Comparison of ENCODE assay signal across 12 cellular contexts in genomic region chr15:41511331-41512077, GRCh38. TPM values are rescaled to one million over a fixed set of nuclear protein-coding genes. Genes with fewer than 3 reads are reported as not detected.
DNase-seq lines count a peak whose midpoint lies in the region; ATAC-seq and TF ChIP-seq lines count a peak whose summit lies in the region.
"Had no signal": no experiment of that assay in that cellular context is flagged by ENCODE, and none has a peak within 500 bp of the region (broad histone marks: within the 10 kb centered on the region; RNA-seq: fewer than 3 reads in every experiment).

No MANE protein-coding gene starts in this region.

- H3K4me3 Mint-ChIP-seq in activated T-cell treated with anti-CD3 and anti-CD28 coated beads, Interleukin-2, amount 50 U/mL, for 4 hours = no peak overlapping the region
- H3K4me3 Mint-ChIP-seq in type B pancreatic cell = no peak overlapping the region

- no peaks in the 10 kb centered on the region for H3K79me2 ChIP-seq in smooth muscle cell (ENCODE audit: low read depth)

- TF ChIP-seq CTCF in smooth muscle cell (IDR thresholded peaks at IDR 0.05; ENCODE audit: borderline replicate concordance, insufficient read depth, poor library complexity, severe bottlenecking) (no peak), type B pancreatic cell (conservative IDR thresholded peaks at IDR 0.05) (no peak)

- no peaks in the 10 kb centered on the region for H3K36me3 Mint-ChIP-seq in activated T-cell treated with anti-CD3 and anti-CD28 coated beads, Interleukin-2, amount 50 U/mL, for 4 hours (ENCODE audit: insufficient read depth)
- peaks cover 4% of the 10 kb centered on the region for H3K36me3 Mint-ChIP-seq in type B pancreatic cell

- ATAC-seq in activated T-cell treated with anti-CD3 and anti-CD28 coated beads, Interleukin-2, amount 50 U/mL, for 4 hours = peak; percentile 8 to 15
- no peak for ATAC-seq in HG02642 (IDR thresholded peaks at IDR 0.05; ENCODE audit: poor library complexity, unreplicated experiment)

- peaks cover 6% of the 10 kb centered on the region for H3K4me1 ChIP-seq in iPS-18a (ENCODE audit: control insufficient read depth, low read depth, low read length)
- H3K4me1 ChIP-seq in smooth muscle cell (ENCODE audit: low read depth) = peaks cover 24% of the 10 kb centered on the region

- peak overlapping the region; percentile 88 for H3K4me2 ChIP-seq in smooth muscle cell

- H3K27me3 ChIP-seq in iPS-18a (ENCODE audit: control insufficient read depth, insufficient read depth, low read length) (peaks cover 80% of the 10 kb centered on the region), smooth muscle cell (ENCODE audit: low read depth) (peaks cover 68% of the 10 kb centered on the region)

- no peak overlapping the region for H3K27ac ChIP-seq in iPS-18a (ENCODE audit: low read length)
- no peak overlapping the region for H3K27ac ChIP-seq in smooth muscle cell (ENCODE audit: low read depth)

- H2AFZ ChIP-seq in smooth muscle cell (ENCODE audit: low read depth) = no peak overlapping the region

- no peaks in the 10 kb centered on the region for H3K36me3 ChIP-seq in iPS-18a (ENCODE audit: control insufficient read depth, low read depth, low read length)
- H3K36me3 ChIP-seq in smooth muscle cell (ENCODE audit: low read depth) = no peaks in the 10 kb centered on the region

- WGBS in smooth muscle cell (ENCODE audit: low lambda C conversion rate) = 10% methylated on average over 31 of the region's 76 CpGs

- no peak for DNase-seq in activated T-cell treated with anti-CD3 and anti-CD28 coated beads, Interleukin-2, amount 50 U/mL, for 4 hours
- DNase-seq in activated T-cell treated with anti-CD3 and anti-CD28 coated beads for 4 hours (no peak), NCI-H69 (lab: John Stamatoyannopoulos, UW) (peak; percentile 16), smooth muscle cell (lab: John Stamatoyannopoulos, UW; ENCODE audit: unreplicated experiment) (no peak), NCI-H187 treated with DMSO at 0.1 percent for 48 hours (lab: John Stamatoyannopoulos, UW) (no peak), type B pancreatic cell (ENCODE audit: extremely low spot score, unreplicated experiment) (no peak)
- DNase-seq: MM.1S, RPMI8226 had no signal

- no peak overlapping the region for H3K27ac Mint-ChIP-seq in type B pancreatic cell

- H3K4me3 ChIP-seq in iPS-18a (ENCODE audit: low read length) (peak overlapping the region; percentile 24), smooth muscle cell (peak overlapping the region; percentile 18)

- no peaks in the 10 kb centered on the region for H4K20me1 ChIP-seq in smooth muscle cell (ENCODE audit: low read depth)

- H3K9ac ChIP-seq in iPS-18a (ENCODE audit: low read length) = no peak overlapping the region
- no peak overlapping the region for H3K9ac ChIP-seq in smooth muscle cell (ENCODE audit: low read depth)

- H3K9me3 Mint-ChIP-seq in activated T-cell treated with anti-CD3 and anti-CD28 coated beads, Interleukin-2, amount 50 U/mL, for 4 hours = no peaks in the 10 kb centered on the region
- H3K9me3 Mint-ChIP-seq in type B pancreatic cell = no peaks in the 10 kb centered on the region
- H3K9me3 Mint-ChIP-seq: neural crest cell had no signal

- peaks cover 29% of the 10 kb centered on the region for H3K27me3 Mint-ChIP-seq in activated T-cell treated with anti-CD3 and anti-CD28 coated beads, Interleukin-2, amount 50 U/mL, for 4 hours (ENCODE audit: low read depth)
- H3K27me3 Mint-ChIP-seq in type B pancreatic cell = peaks cover 68% of the 10 kb centered on the region

- no peaks in the 10 kb centered on the region for H3F3A ChIP-seq in smooth muscle cell (ENCODE audit: low read depth)

- H3K4me1 Mint-ChIP-seq in activated T-cell treated with anti-CD3 and anti-CD28 coated beads, Interleukin-2, amount 50 U/mL, for 4 hours (ENCODE audit: low read depth) = peaks cover 24% of the 10 kb centered on the region
- H3K4me1 Mint-ChIP-seq in type B pancreatic cell (ENCODE audit: unreplicated experiment) = peaks cover 4% of the 10 kb centered on the region

- H3K9me3 ChIP-seq in iPS-18a (ENCODE audit: control insufficient read depth, low read depth, low read length) = no peaks in the 10 kb centered on the region
- no peaks in the 10 kb centered on the region for H3K9me3 ChIP-seq in smooth muscle cell (replicated peaks; ENCODE audit: low read depth)

RNA-seq across cellular contexts. Expression of gene LTK, which starts 2.1 kb away (rescaled TPM):
- total RNA-seq in activated T-cell treated with anti-CD3 and anti-CD28 coated beads, Interleukin-2, amount 50 U/mL, for 4 hours = under 1 TPM; 0.11 to 0.24 (median 0.23) TPM
- total RNA-seq in smooth muscle cell (0.18 and 1.2 TPM in 2 replicates), type B pancreatic cell (ENCODE audit: low replicate concordance) (0.51 and 0.55 TPM in 2 replicates)
- polyA plus RNA-seq in smooth muscle cell = 1.6 and 2.3 TPM in 2 replicates
- total RNA-seq: frontal cortex had no signal

RNA-seq across cellular contexts. Expression of gene ITPKA, which starts 17.8 kb away (rescaled TPM):
- total RNA-seq in activated T-cell treated with anti-CD3 and anti-CD28 coated beads, Interleukin-2, amount 50 U/mL, for 4 hours = under 1 TPM; 0.20 to 0.47 (median 0.27) TPM
- total RNA-seq in smooth muscle cell (2.8 and 5.8 TPM in 2 replicates), type B pancreatic cell (ENCODE audit: low replicate concordance) (1.5 and 1.9 TPM in 2 replicates)
- polyA plus RNA-seq in smooth muscle cell = 1.5 and 2.1 TPM in 2 replicates

RNA-seq across cellular contexts. Expression of gene RPAP1, which starts 32.6 kb away (rescaled TPM):
- 10 to 100 TPM; 63.6 to 70.4 (median 66.2) TPM for total RNA-seq in activated T-cell treated with anti-CD3 and anti-CD28 coated beads, Interleukin-2, amount 50 U/mL, for 4 hours
- total RNA-seq in smooth muscle cell = 15.5 and 15.8 TPM in 2 replicates
- 37.1 and 37.5 TPM in 2 replicates for polyA plus RNA-seq in smooth muscle cell
- 54.4 and 68.3 TPM in 2 replicates for total RNA-seq in type B pancreatic cell (ENCODE audit: low replicate concordance)

RNA-seq across cellular contexts. Expression of gene TYRO3, which starts 47.5 kb away (rescaled TPM):
- total RNA-seq in activated T-cell treated with anti-CD3 and anti-CD28 coated beads, Interleukin-2, amount 50 U/mL, for 4 hours = 1 to 10 TPM; 2.2 to 2.9 (median 2.3) TPM
- total RNA-seq in smooth muscle cell (11.5 and 12.9 TPM in 2 replicates), type B pancreatic cell (ENCODE audit: low replicate concordance) (43.0 and 44.1 TPM in 2 replicates)
- 20.5 and 23.5 TPM in 2 replicates for polyA plus RNA-seq in smooth muscle cell
